In the genomic region with DNA sequence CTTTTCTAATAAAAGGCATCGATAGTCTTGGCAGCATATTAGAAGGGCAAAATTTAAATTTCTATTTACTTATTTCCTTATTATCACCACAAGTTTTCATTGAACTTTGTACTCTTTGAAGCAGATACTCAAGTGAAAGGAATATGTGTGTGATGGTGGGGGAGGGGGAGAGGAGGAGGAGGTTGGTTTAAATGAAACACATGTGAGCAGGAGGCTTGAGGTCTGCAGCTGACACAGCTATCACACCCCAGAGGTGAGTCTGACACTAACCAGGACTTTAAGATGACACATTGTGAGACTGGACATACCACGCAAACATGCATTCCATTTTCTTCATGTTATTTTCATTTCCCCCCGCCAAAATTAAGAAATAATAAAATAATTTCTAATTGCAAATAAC, we compare ENCODE assay signal across 15 cellular contexts.
DNase-seq lines count a peak whose midpoint lies in the region; ATAC-seq, FAIRE-seq and TF ChIP-seq lines count a peak whose summit lies in the region.
"Had no signal": no experiment of that assay in that cellular context is flagged by ENCODE, and none has a peak within 500 bp of the region (broad histone marks: within the 10 kb centered on the region; RNA-seq: fewer than 3 reads in every experiment).

No MANE protein-coding gene starts in this region.

- no peak for TF ChIP-seq POLR2A in GM12892 (IDR thresholded peaks at IDR 0.05; ENCODE audit: low read depth, low read length)

- no peak overlapping the region for H3K4me3 Mint-ChIP-seq in WTC11
- H3K4me3 Mint-ChIP-seq: HFFc6 had no signal

- H3K27ac Mint-ChIP-seq in WTC11 = no peak overlapping the region
- H3K27ac Mint-ChIP-seq: HFFc6 had no signal

- peak; percentile 49 for ATAC-seq in GM18499 (IDR thresholded peaks at IDR 0.05; ENCODE audit: insufficient read depth, unreplicated experiment)
- ATAC-seq in HG03342 (IDR thresholded peaks at IDR 0.05; ENCODE audit: unreplicated experiment) = peak; percentile 53
- ATAC-seq in WTC11 = peak; percentile 14
- peak; percentile 40 for ATAC-seq in left lobe of liver
- ATAC-seq in GM21423 (IDR thresholded peaks at IDR 0.05; ENCODE audit: unreplicated experiment) = no peak
- ATAC-seq: upper lobe of right lung had no signal

- CTCF ChIA-PET in WTC11 (lab: Charles Lee) = interaction anchor here (0.9 kb wide), 1 partner anchor 344 kb away, joined by 3 read pairs; no protein-coding TSS in a partner anchor

- no peak for FAIRE-seq in GM12892 (lab: Jason Lieb, UNC)

- no peaks in the 10 kb centered on the region for H3K9me3 Mint-ChIP-seq in WTC11

- no peaks in the 10 kb centered on the region for H3K27me3 Mint-ChIP-seq in WTC11 (ENCODE audit: low read depth)

- no peak for TF ChIP-seq CTCF in WTC11 (IDR thresholded peaks at IDR 0.05)

- DNase-seq in WTC11 (ENCODE audit: low spot score) (no peak), left lobe of liver (ENCODE audit: low spot score) (no peak), NCI-H1694 treated with DMSO at 0.1 percent for 48 hours (lab: John Stamatoyannopoulos, UW) (no peak), GM12892 (ENCODE audit: insufficient read length) (no peak), nucleus accumbens (lab: John Stamatoyannopoulos, UW) (no peak)
- DNase-seq: activated naive CD4-positive, alpha-beta T cell treated with Interleukin-2 at 50 U/mL for 16 hours; brain microvascular endothelial cell; effector CD4-positive, alpha-beta T cell; HFFc6; NCI-H1048; NCI-H510A; upper lobe of right lung had no signal

- POLR2A ChIA-PET in WTC11 (lab: Charles Lee) = interaction anchor here (1.0 kb wide), 1 partner anchor 14 kb away, joined by 4 read pairs; no protein-coding TSS in a partner anchor

- H3K4me1 Mint-ChIP-seq in WTC11 = peaks cover 89% of the 10 kb centered on the region

- no peaks in the 10 kb centered on the region for H3K36me3 Mint-ChIP-seq in WTC11

TF ChIP-seq in WTC11, 78 proteins besides CTCF, POLR2A, EP300 and RAD21 (continues in another document):
- TF ChIP-seq RORB (CRISPR knock-in tag; IDR thresholded peaks at IDR 0.05) = no peak
- TF ChIP-seq PRRX2 (CRISPR knock-in tag; IDR thresholded peaks at IDR 0.05) = no peak
- TF ChIP-seq, protein P1, sequence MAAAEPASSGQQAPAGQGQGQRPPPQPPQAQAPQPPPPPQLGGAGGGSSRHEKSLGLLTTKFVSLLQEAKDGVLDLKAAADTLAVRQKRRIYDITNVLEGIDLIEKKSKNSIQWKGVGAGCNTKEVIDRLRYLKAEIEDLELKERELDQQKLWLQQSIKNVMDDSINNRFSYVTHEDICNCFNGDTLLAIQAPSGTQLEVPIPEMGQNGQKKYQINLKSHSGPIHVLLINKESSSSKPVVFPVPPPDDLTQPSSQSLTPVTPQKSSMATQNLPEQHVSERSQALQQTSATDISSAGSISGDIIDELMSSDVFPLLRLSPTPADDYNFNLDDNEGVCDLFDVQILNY (CRISPR knock-in tag; IDR thresholded peaks at IDR 0.05) = no peak
- no peak for TF ChIP-seq ETV6 (CRISPR knock-in tag; IDR thresholded peaks at IDR 0.05)
- TF ChIP-seq, protein P2, sequence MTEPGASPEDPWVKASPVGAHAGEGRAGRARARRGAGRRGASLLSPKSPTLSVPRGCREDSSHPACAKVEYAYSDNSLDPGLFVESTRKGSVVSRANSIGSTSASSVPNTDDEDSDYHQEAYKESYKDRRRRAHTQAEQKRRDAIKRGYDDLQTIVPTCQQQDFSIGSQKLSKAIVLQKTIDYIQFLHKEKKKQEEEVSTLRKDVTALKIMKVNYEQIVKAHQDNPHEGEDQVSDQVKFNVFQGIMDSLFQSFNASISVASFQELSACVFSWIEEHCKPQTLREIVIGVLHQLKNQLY (CRISPR knock-in tag; IDR thresholded peaks at IDR 0.05) = no peak
- no peak for TF ChIP-seq JUN (CRISPR knock-in tag; IDR thresholded peaks at IDR 0.05)
- TF ChIP-seq GRHL2 (CRISPR knock-in tag; IDR thresholded peaks at IDR 0.05; ENCODE audit: insufficient replicate concordance, severe bottlenecking) = no peak
- TF ChIP-seq ESRRA (CRISPR knock-in tag; IDR thresholded peaks at IDR 0.05; ENCODE audit: borderline replicate concordance) = no peak
- TF ChIP-seq, protein P3, sequence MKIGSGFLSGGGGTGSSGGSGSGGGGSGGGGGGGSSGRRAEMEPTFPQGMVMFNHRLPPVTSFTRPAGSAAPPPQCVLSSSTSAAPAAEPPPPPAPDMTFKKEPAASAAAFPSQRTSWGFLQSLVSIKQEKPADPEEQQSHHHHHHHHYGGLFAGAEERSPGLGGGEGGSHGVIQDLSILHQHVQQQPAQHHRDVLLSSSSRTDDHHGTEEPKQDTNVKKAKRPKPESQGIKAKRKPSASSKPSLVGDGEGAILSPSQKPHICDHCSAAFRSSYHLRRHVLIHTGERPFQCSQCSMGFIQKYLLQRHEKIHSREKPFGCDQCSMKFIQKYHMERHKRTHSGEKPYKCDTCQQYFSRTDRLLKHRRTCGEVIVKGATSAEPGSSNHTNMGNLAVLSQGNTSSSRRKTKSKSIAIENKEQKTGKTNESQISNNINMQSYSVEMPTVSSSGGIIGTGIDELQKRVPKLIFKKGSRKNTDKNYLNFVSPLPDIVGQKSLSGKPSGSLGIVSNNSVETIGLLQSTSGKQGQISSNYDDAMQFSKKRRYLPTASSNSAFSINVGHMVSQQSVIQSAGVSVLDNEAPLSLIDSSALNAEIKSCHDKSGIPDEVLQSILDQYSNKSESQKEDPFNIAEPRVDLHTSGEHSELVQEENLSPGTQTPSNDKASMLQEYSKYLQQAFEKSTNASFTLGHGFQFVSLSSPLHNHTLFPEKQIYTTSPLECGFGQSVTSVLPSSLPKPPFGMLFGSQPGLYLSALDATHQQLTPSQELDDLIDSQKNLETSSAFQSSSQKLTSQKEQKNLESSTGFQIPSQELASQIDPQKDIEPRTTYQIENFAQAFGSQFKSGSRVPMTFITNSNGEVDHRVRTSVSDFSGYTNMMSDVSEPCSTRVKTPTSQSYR (CRISPR knock-in tag; IDR thresholded peaks at IDR 0.05) = no peak
- TF ChIP-seq SMAD4 (CRISPR knock-in tag; IDR thresholded peaks at IDR 0.05) = no peak
- TF ChIP-seq FOXK1 (CRISPR knock-in tag; IDR thresholded peaks at IDR 0.05) = no peak
- TF ChIP-seq, protein P4, sequence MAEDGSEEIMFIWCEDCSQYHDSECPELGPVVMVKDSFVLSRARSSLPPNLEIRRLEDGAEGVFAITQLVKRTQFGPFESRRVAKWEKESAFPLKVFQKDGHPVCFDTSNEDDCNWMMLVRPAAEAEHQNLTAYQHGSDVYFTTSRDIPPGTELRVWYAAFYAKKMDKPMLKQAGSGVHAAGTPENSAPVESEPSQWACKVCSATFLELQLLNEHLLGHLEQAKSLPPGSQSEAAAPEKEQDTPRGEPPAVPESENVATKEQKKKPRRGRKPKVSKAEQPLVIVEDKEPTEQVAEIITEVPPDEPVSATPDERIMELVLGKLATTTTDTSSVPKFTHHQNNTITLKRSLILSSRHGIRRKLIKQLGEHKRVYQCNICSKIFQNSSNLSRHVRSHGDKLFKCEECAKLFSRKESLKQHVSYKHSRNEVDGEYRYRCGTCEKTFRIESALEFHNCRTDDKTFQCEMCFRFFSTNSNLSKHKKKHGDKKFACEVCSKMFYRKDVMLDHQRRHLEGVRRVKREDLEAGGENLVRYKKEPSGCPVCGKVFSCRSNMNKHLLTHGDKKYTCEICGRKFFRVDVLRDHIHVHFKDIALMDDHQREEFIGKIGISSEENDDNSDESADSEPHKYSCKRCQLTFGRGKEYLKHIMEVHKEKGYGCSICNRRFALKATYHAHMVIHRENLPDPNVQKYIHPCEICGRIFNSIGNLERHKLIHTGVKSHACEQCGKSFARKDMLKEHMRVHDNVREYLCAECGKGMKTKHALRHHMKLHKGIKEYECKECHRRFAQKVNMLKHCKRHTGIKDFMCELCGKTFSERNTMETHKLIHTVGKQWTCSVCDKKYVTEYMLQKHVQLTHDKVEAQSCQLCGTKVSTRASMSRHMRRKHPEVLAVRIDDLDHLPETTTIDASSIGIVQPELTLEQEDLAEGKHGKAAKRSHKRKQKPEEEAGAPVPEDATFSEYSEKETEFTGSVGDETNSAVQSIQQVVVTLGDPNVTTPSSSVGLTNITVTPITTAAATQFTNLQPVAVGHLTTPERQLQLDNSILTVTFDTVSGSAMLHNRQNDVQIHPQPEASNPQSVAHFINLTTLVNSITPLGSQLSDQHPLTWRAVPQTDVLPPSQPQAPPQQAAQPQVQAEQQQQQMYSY (CRISPR knock-in tag; IDR thresholded peaks at IDR 0.05) = no peak
- no peak for TF ChIP-seq CREM (CRISPR knock-in tag; IDR thresholded peaks at IDR 0.05)
- no peak for TF ChIP-seq FOXP1 (CRISPR knock-in tag; IDR thresholded peaks at IDR 0.05; ENCODE audit: borderline replicate concordance)
- no peak for TF ChIP-seq SP1 (CRISPR knock-in tag; conservative IDR thresholded peaks at IDR 0.05)
- TF ChIP-seq, protein P5, sequence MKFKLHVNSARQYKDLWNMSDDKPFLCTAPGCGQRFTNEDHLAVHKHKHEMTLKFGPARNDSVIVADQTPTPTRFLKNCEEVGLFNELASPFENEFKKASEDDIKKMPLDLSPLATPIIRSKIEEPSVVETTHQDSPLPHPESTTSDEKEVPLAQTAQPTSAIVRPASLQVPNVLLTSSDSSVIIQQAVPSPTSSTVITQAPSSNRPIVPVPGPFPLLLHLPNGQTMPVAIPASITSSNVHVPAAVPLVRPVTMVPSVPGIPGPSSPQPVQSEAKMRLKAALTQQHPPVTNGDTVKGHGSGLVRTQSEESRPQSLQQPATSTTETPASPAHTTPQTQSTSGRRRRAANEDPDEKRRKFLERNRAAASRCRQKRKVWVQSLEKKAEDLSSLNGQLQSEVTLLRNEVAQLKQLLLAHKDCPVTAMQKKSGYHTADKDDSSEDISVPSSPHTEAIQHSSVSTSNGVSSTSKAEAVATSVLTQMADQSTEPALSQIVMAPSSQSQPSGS (CRISPR knock-in tag; IDR thresholded peaks at IDR 0.05; ENCODE audit: borderline replicate concordance, low read depth) = no peak
- no peak for TF ChIP-seq ZNF416 (CRISPR knock-in tag; IDR thresholded peaks at IDR 0.05)
- TF ChIP-seq, protein P6, sequence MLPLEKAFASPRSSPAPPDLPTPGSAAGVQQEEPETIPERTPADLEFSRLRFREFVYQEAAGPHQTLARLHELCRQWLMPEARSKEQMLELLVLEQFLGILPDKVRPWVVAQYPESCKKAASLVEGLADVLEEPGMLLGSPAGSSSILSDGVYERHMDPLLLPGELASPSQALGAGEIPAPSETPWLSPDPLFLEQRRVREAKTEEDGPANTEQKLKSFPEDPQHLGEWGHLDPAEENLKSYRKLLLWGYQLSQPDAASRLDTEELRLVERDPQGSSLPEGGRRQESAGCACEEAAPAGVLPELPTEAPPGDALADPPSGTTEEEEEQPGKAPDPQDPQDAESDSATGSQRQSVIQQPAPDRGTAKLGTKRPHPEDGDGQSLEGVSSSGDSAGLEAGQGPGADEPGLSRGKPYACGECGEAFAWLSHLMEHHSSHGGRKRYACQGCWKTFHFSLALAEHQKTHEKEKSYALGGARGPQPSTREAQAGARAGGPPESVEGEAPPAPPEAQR (CRISPR knock-in tag; IDR thresholded peaks at IDR 0.05) = no peak
